Comparison of ENCODE assay signal across 24 cellular contexts in genomic region chr3:18338827-18339226, GRCh38.
"Had no signal": no experiment of that assay in that cellular context is flagged by ENCODE, and none has a peak within 500 bp of the region (broad histone marks: within the 10 kb centered on the region; RNA-seq: fewer than 3 reads in every experiment).

No MANE protein-coding gene starts in this region.

- H3K27ac ChIP-seq: colonic mucosa, heart left ventricle, lower lobe of right lung, pancreas, right lobe of liver, testis, tibial nerve, upper lobe of right lung, vagina had no signal

- H3K9me3 Mint-ChIP-seq: memory B cell; naive B cell; nephron; stimulated activated naive B cell treated with anti-CD40 and anti-IgM and Interleukin-4, amounts not matched to agents 10 μg/mL and 1 μg/mL and 100 μg/mL, for 72 hours; stimulated activated naive CD8-positive, alpha-beta T cell treated with anti-CD3 and anti-CD28 coated beads, Interleukin-15, amount 100 ng/mL, for 72 hours had no signal

- H3K27me3 ChIP-seq: colonic mucosa, heart left ventricle, pancreas, right lobe of liver, testis, tibial nerve, upper lobe of right lung, vagina had no signal

- H3K4me3 ChIP-seq: colonic mucosa, lower lobe of right lung, pancreas, right lobe of liver, testis, tibial nerve, upper lobe of right lung, vagina had no signal

- H3K4me3 Mint-ChIP-seq: endodermal cell; memory B cell; naive B cell; nephron; stimulated activated naive B cell treated with anti-CD40 and anti-IgM and Interleukin-4, amounts not matched to agents 10 μg/mL and 1 μg/mL and 100 μg/mL, for 72 hours; stimulated activated naive CD8-positive, alpha-beta T cell treated with anti-CD3 and anti-CD28 coated beads, Interleukin-15, amount 100 ng/mL, for 72 hours had no signal

- H3K27me3 Mint-ChIP-seq: naive B cell; progenitor cell of endocrine pancreas; stimulated activated naive B cell treated with anti-CD40 and anti-IgM and Interleukin-4, amounts not matched to agents 10 μg/mL and 1 μg/mL and 100 μg/mL, for 72 hours; stimulated activated naive CD8-positive, alpha-beta T cell treated with anti-CD3 and anti-CD28 coated beads, Interleukin-15, amount 100 ng/mL, for 72 hours had no signal

- ATAC-seq: left lobe of liver; lower lobe of right lung; pancreas; right lobe of liver; stimulated activated naive B cell treated with anti-CD40 and anti-IgM and Interleukin-4, amounts not matched to agents 10 μg/mL and 1 μg/mL and 100 μg/mL, for 72 hours; stimulated activated naive CD8-positive, alpha-beta T cell treated with anti-CD3 and anti-CD28 coated beads, Interleukin-15, amount 100 ng/mL, for 72 hours; upper lobe of right lung had no signal

- H3K27ac Mint-ChIP-seq: endodermal cell; memory B cell; naive B cell; nephron; progenitor cell of endocrine pancreas; stimulated activated naive B cell treated with anti-CD40 and anti-IgM and Interleukin-4, amounts not matched to agents 10 μg/mL and 1 μg/mL and 100 μg/mL, for 72 hours; stimulated activated naive CD8-positive, alpha-beta T cell treated with anti-CD3 and anti-CD28 coated beads, Interleukin-15, amount 100 ng/mL, for 72 hours had no signal

- DNase-seq: colonic mucosa; effector CD4-positive, alpha-beta T cell; endodermal cell; erythroblast; foreskin melanocyte; heart left ventricle; hippocampal formation; lower lobe of right lung; naive B cell; occipital lobe; pancreas; right lobe of liver; stimulated activated CD4-positive, alpha-beta T cell treated with anti-CD3 and anti-CD28 coated beads, Interleukin-2, amount 100 ng/mL, for 24 hours; stimulated activated CD4-positive, alpha-beta T cell treated with anti-CD3 and anti-CD28 coated beads, Interleukin-4, amount 100 ng/mL, for 4 hours; stimulated activated naive B cell treated with anti-CD40 and anti-IgM and Interleukin-4, amounts not matched to agents 10 μg/mL and 1 μg/mL and 100 μg/mL, for 72 hours; stimulated activated naive CD8-positive, alpha-beta T cell treated with anti-CD3 and anti-CD28 coated beads, Interleukin-15, amount 100 ng/mL, for 72 hours; testis; upper lobe of right lung had no signal

- H3K36me3 ChIP-seq: colonic mucosa, heart left ventricle, lower lobe of right lung, pancreas, right lobe of liver, tibial nerve, upper lobe of right lung, vagina had no signal

- H3K4me1 ChIP-seq: colonic mucosa, heart left ventricle, lower lobe of right lung, pancreas, right lobe of liver, testis, tibial nerve, upper lobe of right lung, vagina had no signal

- H3K9me3 ChIP-seq: colonic mucosa, heart left ventricle, lower lobe of right lung, pancreas, right lobe of liver, testis, tibial nerve, upper lobe of right lung, vagina had no signal

- H3K36me3 Mint-ChIP-seq: memory B cell; naive B cell; stimulated activated naive B cell treated with anti-CD40 and anti-IgM and Interleukin-4, amounts not matched to agents 10 μg/mL and 1 μg/mL and 100 μg/mL, for 72 hours had no signal

- H3K4me1 Mint-ChIP-seq: memory B cell, nephron had no signal
